ENCODE assay signal across 30 cellular contexts in the genomic region with DNA sequence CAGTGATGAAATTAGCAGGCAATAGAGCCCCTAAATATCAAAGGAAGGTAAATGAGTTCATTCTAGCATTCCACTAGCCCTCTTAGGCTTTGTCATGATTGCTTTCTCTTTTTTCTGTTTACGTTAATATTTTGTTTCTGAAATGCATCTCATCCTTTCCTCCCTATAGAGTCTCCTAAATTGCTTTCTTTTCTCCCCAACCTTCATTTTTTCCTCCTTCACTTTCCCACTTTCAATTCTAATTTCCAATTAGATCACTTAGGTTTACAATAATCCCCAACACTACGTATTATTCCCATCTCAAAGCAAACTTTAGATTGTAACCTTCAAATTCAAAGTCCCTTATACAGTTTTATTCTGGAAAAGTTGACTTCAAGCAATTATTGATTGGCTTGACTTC.
"Had no signal": no experiment of that assay in that cellular context is flagged by ENCODE, and none has a peak within 500 bp of the region (broad histone marks: within the 10 kb centered on the region; RNA-seq: fewer than 3 reads in every experiment).

No MANE protein-coding gene starts in this region.

- H3K27me3 Mint-ChIP-seq: activated CD4-positive, alpha-beta memory T cell treated with anti-CD3 and anti-CD28 coated beads for 36 hours; activated CD4-positive, alpha-beta T cell treated with anti-CD3 and anti-CD28 coated beads for 36 hours; activated CD4-positive, alpha-beta T cell treated with anti-CD3 and anti-CD28 coated beads, Interleukin-2, amount 10 ng/mL, durations not matched to agents 24 days and 14 days; activated CD8-positive, alpha-beta memory T cell treated with anti-CD3 and anti-CD28 coated beads, Interleukin-2, amount 10 ng/mL, durations not matched to agents 7 days and 5 days; activated naive CD4-positive, alpha-beta T cell treated with anti-CD3 and anti-CD28 coated beads, Interleukin-2, amount 50 U/mL, for 24 hours; activated naive CD8-positive, alpha-beta T cell treated with anti-CD3 and anti-CD28 coated beads for 36 hours; activated naive CD8-positive, alpha-beta T cell treated with anti-CD3 and anti-CD28 coated beads, Interleukin-2, amount 50 U/mL, for 24 hours; activated T-cell treated with anti-CD3 and anti-CD28 coated beads, Interleukin-2, amount 50 U/mL, for 24 hours had no signal

- H3K4me1 ChIP-seq: adrenal gland, body of pancreas, esophagus squamous epithelium had no signal

- H3K27ac ChIP-seq: adrenal gland, body of pancreas, esophagus squamous epithelium had no signal

- DNase-seq: activated CD4-positive, alpha-beta memory T cell treated with anti-CD3 and anti-CD28 coated beads for 36 hours; activated CD4-positive, alpha-beta T cell treated with anti-CD3 and anti-CD28 coated beads for 36 hours; activated CD4-positive, alpha-beta T cell treated with anti-CD3 and anti-CD28 coated beads, Interleukin-2, amount 10 ng/mL, durations not matched to agents 24 days and 14 days; activated CD4-positive, CD25-positive, alpha-beta regulatory T cell; activated CD4-positive, CD25-positive, alpha-beta regulatory T cell treated with anti-CD3 and anti-CD28 coated beads, Interleukin-2, amount 50 U/mL, for 72 hours; activated CD8-positive, alpha-beta memory T cell treated with anti-CD3 and anti-CD28 coated beads, Interleukin-2, amount 10 ng/mL, durations not matched to agents 7 days and 5 days; activated CD8-positive, alpha-beta memory T cell treated with anti-CD3 and anti-CD28 coated beads, Interleukin-2, amount 50 U/mL, for 48 hours; activated CD8-positive, alpha-beta T cell treated with anti-CD3 and anti-CD28 coated beads, Interleukin-2, amount 10 ng/mL, durations not matched to agents 7 days and 5 days; activated effector memory CD4-positive, alpha-beta T cell treated with anti-CD3 and anti-CD28 coated beads, Interleukin-2, amount 50 U/mL, for 16 hours; activated naive CD4-positive, alpha-beta T cell treated with anti-CD3 and anti-CD28 coated beads for 36 hours; activated naive CD8-positive, alpha-beta T cell treated with anti-CD3 and anti-CD28 coated beads for 36 hours; activated naive CD8-positive, alpha-beta T cell treated with anti-CD3 and anti-CD28 coated beads, Interleukin-2, amount 50 U/mL, for 24 hours; activated T-cell treated with anti-CD3 and anti-CD28 coated beads for 4 hours; activated T-cell treated with anti-CD3 and anti-CD28 coated beads, Interleukin-2, amount 50 U/mL, for 24 hours; activated T-cell treated with anti-CD3 and anti-CD28 coated beads, Interleukin-2, amount 50 U/mL, for 72 hours; adrenal gland; amygdala; aorta; body of pancreas; caudate nucleus; cortex of kidney; dermis blood vessel endothelial cell; effector CD4-positive, alpha-beta T cell; effector memory CD8-positive, alpha-beta T cell; erythroblast; esophagus squamous epithelium; foreskin melanocyte; T-helper 1 cell; T-helper 2 cell had no signal

- H3K4me3 ChIP-seq: adrenal gland, body of pancreas, esophagus squamous epithelium had no signal

- H3K4me3 Mint-ChIP-seq: activated CD4-positive, alpha-beta memory T cell treated with anti-CD3 and anti-CD28 coated beads for 36 hours; activated CD4-positive, alpha-beta T cell treated with anti-CD3 and anti-CD28 coated beads for 36 hours; activated CD4-positive, alpha-beta T cell treated with anti-CD3 and anti-CD28 coated beads, Interleukin-2, amount 10 ng/mL, durations not matched to agents 24 days and 14 days; activated CD8-positive, alpha-beta memory T cell treated with anti-CD3 and anti-CD28 coated beads, Interleukin-2, amount 10 ng/mL, durations not matched to agents 7 days and 5 days; activated CD8-positive, alpha-beta T cell treated with anti-CD3 and anti-CD28 coated beads, Interleukin-2, amount 10 ng/mL, durations not matched to agents 7 days and 5 days; activated naive CD4-positive, alpha-beta T cell treated with anti-CD3 and anti-CD28 coated beads for 36 hours; activated naive CD4-positive, alpha-beta T cell treated with anti-CD3 and anti-CD28 coated beads, Interleukin-2, amount 50 U/mL, for 24 hours; activated naive CD8-positive, alpha-beta T cell treated with anti-CD3 and anti-CD28 coated beads for 36 hours; activated naive CD8-positive, alpha-beta T cell treated with anti-CD3 and anti-CD28 coated beads, Interleukin-2, amount 50 U/mL, for 24 hours; activated T-cell treated with anti-CD3 and anti-CD28 coated beads, Interleukin-2, amount 50 U/mL, for 24 hours; activated T-cell treated with anti-CD3 and anti-CD28 coated beads, Interleukin-2, amount 50 U/mL, for 72 hours; effector memory CD8-positive, alpha-beta T cell had no signal

- ATAC-seq: activated CD4-positive, alpha-beta T cell treated with anti-CD3 and anti-CD28 coated beads for 36 hours; activated CD8-positive, alpha-beta memory T cell treated with anti-CD3 and anti-CD28 coated beads, Interleukin-2, amount 10 ng/mL, durations not matched to agents 7 days and 5 days; activated CD8-positive, alpha-beta T cell treated with anti-CD3 and anti-CD28 coated beads, Interleukin-2, amount 10 ng/mL, durations not matched to agents 7 days and 5 days; activated naive CD8-positive, alpha-beta T cell treated with anti-CD3 and anti-CD28 coated beads, Interleukin-2, amount 50 U/mL, for 24 hours; activated T-cell treated with anti-CD3 and anti-CD28 coated beads, Interleukin-2, amount 50 U/mL, for 72 hours; body of pancreas; effector memory CD8-positive, alpha-beta T cell had no signal

- H3K36me3 Mint-ChIP-seq: activated CD4-positive, alpha-beta memory T cell treated with anti-CD3 and anti-CD28 coated beads for 36 hours; activated naive CD4-positive, alpha-beta T cell treated with anti-CD3 and anti-CD28 coated beads, Interleukin-2, amount 50 U/mL, for 24 hours; activated naive CD8-positive, alpha-beta T cell treated with anti-CD3 and anti-CD28 coated beads for 36 hours had no signal

- H3K9me3 Mint-ChIP-seq: activated CD4-positive, alpha-beta memory T cell treated with anti-CD3 and anti-CD28 coated beads for 36 hours; activated CD4-positive, alpha-beta T cell treated with anti-CD3 and anti-CD28 coated beads, Interleukin-2, amount 10 ng/mL, durations not matched to agents 24 days and 14 days; activated naive CD4-positive, alpha-beta T cell treated with anti-CD3 and anti-CD28 coated beads for 36 hours; activated naive CD4-positive, alpha-beta T cell treated with anti-CD3 and anti-CD28 coated beads, Interleukin-2, amount 50 U/mL, for 24 hours; activated naive CD8-positive, alpha-beta T cell treated with anti-CD3 and anti-CD28 coated beads for 36 hours; activated naive CD8-positive, alpha-beta T cell treated with anti-CD3 and anti-CD28 coated beads, Interleukin-2, amount 50 U/mL, for 24 hours; activated T-cell treated with anti-CD3 and anti-CD28 coated beads, Interleukin-2, amount 50 U/mL, for 24 hours; activated T-cell treated with anti-CD3 and anti-CD28 coated beads, Interleukin-2, amount 50 U/mL, for 72 hours; effector memory CD8-positive, alpha-beta T cell had no signal

- H3K4me1 Mint-ChIP-seq: activated naive CD4-positive, alpha-beta T cell treated with anti-CD3 and anti-CD28 coated beads, Interleukin-2, amount 50 U/mL, for 24 hours had no signal

- H3K36me3 ChIP-seq: adrenal gland, esophagus squamous epithelium had no signal

- H3K27me3 ChIP-seq: adrenal gland, body of pancreas, esophagus squamous epithelium had no signal

- H3K27ac Mint-ChIP-seq: activated CD4-positive, alpha-beta memory T cell treated with anti-CD3 and anti-CD28 coated beads for 36 hours; activated CD4-positive, alpha-beta T cell treated with anti-CD3 and anti-CD28 coated beads for 36 hours; activated CD4-positive, alpha-beta T cell treated with anti-CD3 and anti-CD28 coated beads, Interleukin-2, amount 10 ng/mL, durations not matched to agents 24 days and 14 days; activated CD8-positive, alpha-beta memory T cell treated with anti-CD3 and anti-CD28 coated beads, Interleukin-2, amount 10 ng/mL, durations not matched to agents 7 days and 5 days; activated CD8-positive, alpha-beta T cell treated with anti-CD3 and anti-CD28 coated beads, Interleukin-2, amount 10 ng/mL, durations not matched to agents 7 days and 5 days; activated naive CD4-positive, alpha-beta T cell treated with anti-CD3 and anti-CD28 coated beads for 36 hours; activated naive CD4-positive, alpha-beta T cell treated with anti-CD3 and anti-CD28 coated beads, Interleukin-2, amount 50 U/mL, for 24 hours; activated naive CD8-positive, alpha-beta T cell treated with anti-CD3 and anti-CD28 coated beads for 36 hours; activated naive CD8-positive, alpha-beta T cell treated with anti-CD3 and anti-CD28 coated beads, Interleukin-2, amount 50 U/mL, for 24 hours; activated T-cell treated with anti-CD3 and anti-CD28 coated beads, Interleukin-2, amount 50 U/mL, for 24 hours; activated T-cell treated with anti-CD3 and anti-CD28 coated beads, Interleukin-2, amount 50 U/mL, for 72 hours; effector memory CD8-positive, alpha-beta T cell had no signal

- H3K9me3 ChIP-seq: adrenal gland, body of pancreas, esophagus squamous epithelium had no signal
